In the genomic region with DNA sequence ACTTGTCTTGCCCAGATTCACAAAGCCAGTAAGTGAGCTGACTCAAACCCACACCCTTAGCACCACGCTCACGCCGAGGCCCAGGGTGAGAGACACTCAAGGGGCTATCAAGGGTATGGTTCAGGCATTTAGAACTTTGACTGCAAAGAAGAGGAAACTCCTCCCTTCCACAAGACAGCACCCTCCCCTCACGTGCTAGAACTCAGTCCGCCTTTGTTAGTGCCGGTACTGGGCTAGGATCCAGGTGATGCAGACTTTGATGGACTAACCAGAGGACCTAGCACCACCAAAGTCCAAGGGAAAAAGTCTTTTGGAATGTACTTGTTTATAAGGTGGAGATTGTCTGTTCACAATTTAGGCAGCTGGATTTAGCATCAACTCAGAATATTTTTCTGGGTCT, we compare ENCODE assay signal across 14 cellular contexts. TPM values are rescaled to one million over a fixed set of nuclear protein-coding genes. Genes with fewer than 3 reads are reported as not detected.
DNase-seq lines count a peak whose midpoint lies in the region; ATAC-seq and TF ChIP-seq lines count a peak whose summit lies in the region.
"Had no signal": no experiment of that assay in that cellular context is flagged by ENCODE, and none has a peak within 500 bp of the region (broad histone marks: within the 10 kb centered on the region; RNA-seq: fewer than 3 reads in every experiment).

No MANE protein-coding gene starts in this region.

- DNase-seq in Right ventricle myocardium inferior (ENCODE audit: missing footprints), result no peak
- DNase-seq in cardiac septum (ENCODE audit: low spot score), result no peak
- DNase-seq in fibroblast of the aortic adventitia (ENCODE audit: low read depth), result peak; percentile 82
- DNase-seq in mesenteric fat pad (ENCODE audit: low spot score), result peak; percentile 20
- DNase-seq in upper lobe of right lung, result no peak
- DNase-seq in T-helper 2 cell treated with Interferon-gamma antibody and Interleukin-4, amounts not matched to agents 5 μg/mL and 100 μg/mL, for 36 hours (ENCODE audit: low spot score), result no peak
- DNase-seq in SK-N-DZ (ENCODE audit: low spot score), result no peak
- DNase-seq: activated CD8-positive, alpha-beta T cell treated with anti-CD3 and anti-CD28 coated beads for 36 hours; NCI-H2227 treated with DMSO at 0.1 percent for 48 hours; nephron progenitor cell; stimulated activated naive B cell treated with anti-CD40 and anti-IgM and Interleukin-4, amounts not matched to agents 10 μg/mL and 1 μg/mL and 100 μg/mL, for 72 hours had no signal

- no peaks in the 10 kb centered on the region for H3K27me3 ChIP-seq in upper lobe of right lung
- H3K27me3 ChIP-seq: ascending aorta, uterus had no signal

- no peak overlapping the region for H3K4me3 ChIP-seq in fibroblast of the aortic adventitia (ENCODE audit: low read depth, low read length)
- H3K4me3 ChIP-seq in upper lobe of right lung, result no peak overlapping the region
- H3K4me3 ChIP-seq: ascending aorta, uterus had no signal

- no peak overlapping the region for H3K4me3 Mint-ChIP-seq in T-helper 2 cell treated with Interferon-gamma antibody and Interleukin-4, amounts not matched to agents 5 μg/mL and 100 μg/mL, for 36 hours
- H3K4me3 Mint-ChIP-seq: activated CD8-positive, alpha-beta T cell treated with anti-CD3 and anti-CD28 coated beads for 36 hours; nephron progenitor cell; stimulated activated naive B cell treated with anti-CD40 and anti-IgM and Interleukin-4, amounts not matched to agents 10 μg/mL and 1 μg/mL and 100 μg/mL, for 72 hours had no signal

- no peak overlapping the region for H3K27ac Mint-ChIP-seq in T-helper 2 cell treated with Interferon-gamma antibody and Interleukin-4, amounts not matched to agents 5 μg/mL and 100 μg/mL, for 36 hours
- H3K27ac Mint-ChIP-seq: activated CD8-positive, alpha-beta T cell treated with anti-CD3 and anti-CD28 coated beads for 36 hours; nephron progenitor cell; stimulated activated naive B cell treated with anti-CD40 and anti-IgM and Interleukin-4, amounts not matched to agents 10 μg/mL and 1 μg/mL and 100 μg/mL, for 72 hours had no signal

- no peaks in the 10 kb centered on the region for H3K36me3 ChIP-seq in upper lobe of right lung
- H3K36me3 ChIP-seq: ascending aorta, uterus had no signal

- peaks cover 6% of the 10 kb centered on the region for H3K27me3 Mint-ChIP-seq in T-helper 2 cell treated with Interferon-gamma antibody and Interleukin-4, amounts not matched to agents 5 μg/mL and 100 μg/mL, for 36 hours (ENCODE audit: low read depth)

- no peaks in the 10 kb centered on the region for H3K36me3 Mint-ChIP-seq in T-helper 2 cell treated with Interferon-gamma antibody and Interleukin-4, amounts not matched to agents 5 μg/mL and 100 μg/mL, for 36 hours (ENCODE audit: low read depth)
- H3K36me3 Mint-ChIP-seq: stimulated activated naive B cell treated with anti-CD40 and anti-IgM and Interleukin-4, amounts not matched to agents 10 μg/mL and 1 μg/mL and 100 μg/mL, for 72 hours had no signal

- TF ChIP-seq CTCF in fibroblast of the aortic adventitia (IDR thresholded peaks at IDR 0.05; ENCODE audit: insufficient read depth, low read length), result no peak
- TF ChIP-seq CTCF in upper lobe of right lung (IDR thresholded peaks at IDR 0.05), result no peak

- ATAC-seq in Right ventricle myocardium inferior, result peak; percentile 32
- peak; percentile 5 for ATAC-seq in upper lobe of right lung
- no peak for ATAC-seq in GM19035 (IDR thresholded peaks at IDR 0.05; ENCODE audit: unreplicated experiment)
- ATAC-seq: activated CD8-positive, alpha-beta T cell treated with anti-CD3 and anti-CD28 coated beads for 36 hours; stimulated activated naive B cell treated with anti-CD40 and anti-IgM and Interleukin-4, amounts not matched to agents 10 μg/mL and 1 μg/mL and 100 μg/mL, for 72 hours had no signal

- H3K4me1 Mint-ChIP-seq in T-helper 2 cell treated with Interferon-gamma antibody and Interleukin-4, amounts not matched to agents 5 μg/mL and 100 μg/mL, for 36 hours (ENCODE audit: low read depth), result no peaks in the 10 kb centered on the region

- H3K4me1 ChIP-seq in upper lobe of right lung, result peaks cover 23% of the 10 kb centered on the region

- intact Hi-C loops in Right ventricle myocardium inferior (cut with DNase I), result no loop called here
- intact Hi-C loops in cardiac septum (cut with DNase I), result no loop called here
- intact Hi-C loops in upper lobe of right lung (cut with DNase I), result no loop called here

- no peak overlapping the region for H3K27ac ChIP-seq in upper lobe of right lung
- H3K27ac ChIP-seq: ascending aorta, uterus had no signal

- H3K9me3 Mint-ChIP-seq in T-helper 2 cell treated with Interferon-gamma antibody and Interleukin-4, amounts not matched to agents 5 μg/mL and 100 μg/mL, for 36 hours, result no peaks in the 10 kb centered on the region
- H3K9me3 Mint-ChIP-seq: activated CD8-positive, alpha-beta T cell treated with anti-CD3 and anti-CD28 coated beads for 36 hours; stimulated activated naive B cell treated with anti-CD40 and anti-IgM and Interleukin-4, amounts not matched to agents 10 μg/mL and 1 μg/mL and 100 μg/mL, for 72 hours had no signal

- H3K9me3 ChIP-seq in upper lobe of right lung, result no peaks in the 10 kb centered on the region
- H3K9me3 ChIP-seq: ascending aorta, uterus had no signal

RNA-seq across cellular contexts. Expression of a gene that starts 33.7 kb away (rescaled TPM):
- total RNA-seq in Right ventricle myocardium inferior (244 TPM), cardiac septum (350 TPM), fibroblast of the aortic adventitia (ENCODE audit: low replicate concordance) (1.4 and 4.5 TPM in 2 replicates), mesenteric fat pad (733 TPM), upper lobe of right lung (729 TPM)
- polyA plus RNA-seq in SK-N-DZ (2014; cell fraction: cytosol; rRNA removed), result 0.16 and 0.23 TPM in 2 replicates
- polyA plus RNA-seq in SK-N-DZ (2014; cell fraction: nucleus; rRNA removed), result 0.31 and 0.36 TPM in 2 replicates

Comparison
In these comparisons a context has a peak if more than half of its experiments do, and no peak if none do; other contexts are left out.
1. DNase-seq: peak in fibroblast of the aortic adventitia (single experiment) and mesenteric fat pad (single experiment); none in Right ventricle myocardium inferior (single experiment), cardiac septum (single experiment), upper lobe of right lung (single experiment), T-helper 2 cell treated with Interferon-gamma antibody and Interleukin-4, amounts not matched to agents 5 μg/mL and 100 μg/mL, for 36 hours (single experiment) and SK-N-DZ (single experiment).
2. RNA of a gene that starts 33.7 kb away (total RNA-seq): 733 TPM in mesenteric fat pad (single experiment), 729 TPM in upper lobe of right lung (single experiment), 350 TPM in cardiac septum (single experiment) and 244 TPM in Right ventricle myocardium inferior (single experiment); 1.4 to 4.5 TPM in fibroblast of the aortic adventitia; every median in the first group is over 10 times any median in the second.